ENCODE assay signal across 15 cellular contexts in genomic region chr7:37248396-37248836, GRCh38.
DNase-seq lines count a peak whose midpoint lies in the region; ATAC-seq, FAIRE-seq and TF ChIP-seq lines count a peak whose summit lies in the region.
"Had no signal": no experiment of that assay in that cellular context is flagged by ENCODE, and none has a peak within 500 bp of the region (broad histone marks: within the 10 kb centered on the region; RNA-seq: fewer than 3 reads in every experiment).

No MANE protein-coding gene starts in this region.

- H3K27ac ChIP-seq in H1 (ENCODE audit: low read depth, low read length) (peak overlapping the region; percentile 93), layer of hippocampus (ENCODE audit: low read depth, low read length) (peak overlapping the region; percentile 83), sigmoid colon (peak overlapping the region; percentile 12 to 62 (median 30))
- H3K27ac ChIP-seq: vagina had no signal

- H3K36me3 ChIP-seq in H1 (ENCODE audit: control insufficient read depth in 2 of 4, insufficient read depth in 4 of 4, low read length in 3 of 4) (no peaks in the 10 kb centered on the region), sigmoid colon (no peaks in the 10 kb centered on the region)
- H3K36me3 ChIP-seq: vagina had no signal

- CTCF ChIA-PET in H1 (lab: Charles Lee; ENCODE audit: partially characterized antibody): interaction anchor here (0.6 to 2.9 kb wide), 10 partner anchors 13 to 261 kb away, joined by 3 to 21 read pairs (median 5); partner anchors contain the start of gene ELMO1

- no peak overlapping the region for H3K56ac ChIP-seq in H1 (replicated peaks; ENCODE audit: insufficient read length, low read depth, low read length)

- H2AK5ac ChIP-seq in H1 (ENCODE audit: low read depth, low read length): peak overlapping the region; percentile 6; the same call in 1 of the 2 replicates

- H3K79me2 ChIP-seq in H1 (ENCODE audit: control insufficient read depth in 1 of 2, insufficient read depth in 2 of 2, low read length in 2 of 2): no peaks in the 10 kb centered on the region; a peak in 1 of 4 replicates

- WGBS in H1 (ENCODE audit: extremely low coverage in 1 of 2, insufficient coverage in 1 of 2, insufficient read length in 1 of 2, insufficient replicate concordance in 2 of 2, low coverage in 1 of 2, low lambda C conversion rate in 2 of 2, missing lambda C conversion rate in 1 of 2), 2 experiments: 2% methylated on average over 3 of the region's 3 CpGs; no CpG with 5 or more reads in 1 of the 2 experiments
- WGBS in sigmoid colon, 2 donors: 72 to 78% methylated on average over 3 of the region's 3 CpGs

- H2BK20ac ChIP-seq in H1 (ENCODE audit: low read length): no peak overlapping the region

- no peaks in the 10 kb centered on the region for H3K9me3 Mint-ChIP-seq in activated T-helper 17 cell treated with anti-CD3 and anti-CD28 coated beads, Interleukin-2, amount 50 U/mL, for 72 hours
- H3K9me3 Mint-ChIP-seq: effector memory CD8-positive, alpha-beta T cell had no signal

- no peaks in the 10 kb centered on the region for H4K20me1 ChIP-seq in H1 (replicated peaks in 1 of 2; ENCODE audit: control insufficient read depth in 1 of 2, insufficient read depth in 2 of 2, low read length in 2 of 2)

- peak overlapping the region; percentile 63 for H2BK120ac ChIP-seq in H1 (replicated peaks; ENCODE audit: low read depth, low read length)

- H2BK15ac ChIP-seq in H1 (ENCODE audit: low read length): no peak overlapping the region

- no peak overlapping the region for H3K27ac Mint-ChIP-seq in activated T-helper 17 cell treated with anti-CD3 and anti-CD28 coated beads, Interleukin-2, amount 50 U/mL, for 72 hours
- H3K27ac Mint-ChIP-seq: activated CD8-positive, alpha-beta T cell treated with anti-CD3 and anti-CD28 coated beads, Interleukin-2, amount 10 ng/mL, durations not matched to agents 7 days and 5 days; B cell; effector memory CD8-positive, alpha-beta T cell had no signal

- H3K23me2 ChIP-seq in H1 (ENCODE audit: low read depth, low read length): no peaks in the 10 kb centered on the region; the same call in 1 of the 2 replicates

- H3K9me3 ChIP-seq in H1 (ENCODE audit: insufficient read depth in 2 of 2, low read depth in 1 of 2, low read length in 1 of 2): no peaks in the 10 kb centered on the region
- no peaks in the 10 kb centered on the region for H3K9me3 ChIP-seq in sigmoid colon
- H3K9me3 ChIP-seq: vagina had no signal

- no peak overlapping the region for H3K23ac ChIP-seq in H1 (ENCODE audit: insufficient read length)

- no peak for ATAC-seq in HG03196 (IDR thresholded peaks at IDR 0.05; ENCODE audit: unreplicated experiment)
- ATAC-seq in activated T-helper 17 cell treated with anti-CD3 and anti-CD28 coated beads, Interleukin-2, amount 50 U/mL, for 72 hours (replicated peaks): no peak
- ATAC-seq: activated CD8-positive, alpha-beta T cell treated with anti-CD3 and anti-CD28 coated beads, Interleukin-2, amount 10 ng/mL, durations not matched to agents 7 days and 5 days; effector memory CD8-positive, alpha-beta T cell had no signal

- peak; percentile 100 for FAIRE-seq in H1 (lab: Jason Lieb, UNC)

- H3K4me3 ChIP-seq in H1 (ENCODE audit: extremely low read depth in 1 of 4, insufficient read depth in 2 of 4, low read depth in 3 of 4, low read length in 4 of 4) (peak overlapping the region in 2 of 4 experiments; percentile 4 to 40; a peak in 3 of 8 replicates), sigmoid colon (no peak overlapping the region)
- H3K4me3 ChIP-seq: vagina had no signal

- H3K4me3 Mint-ChIP-seq in activated T-helper 17 cell treated with anti-CD3 and anti-CD28 coated beads, Interleukin-2, amount 50 U/mL, for 72 hours: no peak overlapping the region
- H3K4me3 Mint-ChIP-seq: activated CD8-positive, alpha-beta T cell treated with anti-CD3 and anti-CD28 coated beads, Interleukin-2, amount 10 ng/mL, durations not matched to agents 7 days and 5 days; B cell; effector memory CD8-positive, alpha-beta T cell had no signal

- H3K4me1 Mint-ChIP-seq in activated T-helper 17 cell treated with anti-CD3 and anti-CD28 coated beads, Interleukin-2, amount 50 U/mL, for 72 hours: peaks cover 12% of the 10 kb centered on the region

- H3K27me3 ChIP-seq in H1 (replicated peaks in 1 of 4; ENCODE audit: control insufficient read depth in 3 of 4, extremely low read depth in 1 of 4, insufficient read depth in 3 of 4, low read length in 3 of 4): no peaks in the 10 kb centered on the region
- H3K27me3 ChIP-seq in layer of hippocampus (ENCODE audit: control insufficient read depth, insufficient read depth, low read length): no peaks in the 10 kb centered on the region
- no peaks in the 10 kb centered on the region for H3K27me3 ChIP-seq in sigmoid colon
- H3K27me3 ChIP-seq: vagina had no signal

- peak in 1 of 2 experiments; percentile 60; a peak in 1 of 3 replicates for TF ChIP-seq POLR2A in H1 (IDR thresholded peaks at IDR 0.05; ENCODE audit: control extremely low read depth in 1 of 2, low read depth in 2 of 2, low read length in 2 of 2)
- no peak for TF ChIP-seq POLR2A in sigmoid colon (IDR thresholded peaks at IDR 0.05)

- peaks cover 63% of the 10 kb centered on the region for H3K36me3 Mint-ChIP-seq in activated T-helper 17 cell treated with anti-CD3 and anti-CD28 coated beads, Interleukin-2, amount 50 U/mL, for 72 hours (ENCODE audit: low read depth)

- POLR2A ChIA-PET in H1 (lab: Charles Lee; ENCODE audit: partially characterized antibody): interaction anchor here (1.0 to 2.4 kb wide), 9 partner anchors 9 to 246 kb away, joined by 3 to 20 read pairs (median 4); partner anchors contain the start of gene ELMO1

- H3K9ac ChIP-seq in H1 (replicated peaks in 1 of 4; ENCODE audit: extremely low read depth in 1 of 4, low read depth in 3 of 4, low read length in 3 of 4): peak overlapping the region in 3 of 4 experiments; percentile 5 to 66 (median 64); a peak in 4 of 7 replicates

- no peaks in the 10 kb centered on the region for H3K79me1 ChIP-seq in H1 (ENCODE audit: low read depth, low read length)

- H3K27me3 Mint-ChIP-seq in activated T-helper 17 cell treated with anti-CD3 and anti-CD28 coated beads, Interleukin-2, amount 50 U/mL, for 72 hours: no peaks in the 10 kb centered on the region
- H3K27me3 Mint-ChIP-seq: B cell; effector memory CD8-positive, alpha-beta T cell had no signal

- H4K91ac ChIP-seq in H1 (replicated peaks; ENCODE audit: insufficient read length, low read length): peak overlapping the region; percentile 86

- no peak overlapping the region for H3K14ac ChIP-seq in H1 (ENCODE audit: insufficient read length)

- H3K4me1 ChIP-seq in H1 (replicated peaks in 1 of 4; ENCODE audit: control insufficient read depth in 3 of 4, insufficient read depth in 4 of 4, low read length in 3 of 4): peaks cover 10 to 20% (median 12%) of the 10 kb centered on the region in 4 experiments; a peak in 6 of 7 replicates
- H3K4me1 ChIP-seq in sigmoid colon: peaks cover 0 to 5% (median 3%) of the 10 kb centered on the region in 4 donors

- peak overlapping the region; percentile 94 for H4K5ac ChIP-seq in H1 (ENCODE audit: insufficient read length, low read depth, low read length)

- H2BK12ac ChIP-seq in H1 (ENCODE audit: low read depth, low read length): peak overlapping the region; percentile 32; the same call in 1 of the 2 replicates

- peak overlapping the region; percentile 65; the same call in 1 of the 2 replicates for H3K18ac ChIP-seq in H1 (ENCODE audit: extremely low read depth, low read length)

- TF ChIP-seq EP300 in H1 (IDR thresholded peaks at IDR 0.05; ENCODE audit: borderline replicate concordance in 1 of 2, low read depth in 2 of 2, low read length in 2 of 2) (peak; percentile 18 to 90; a peak in 2 of 3 replicates), sigmoid colon (IDR thresholded peaks at IDR 0.05) (peak in 1 of 4 donors; percentile 21)

- TF ChIP-seq CTCF in H1 (IDR thresholded peaks at IDR 0.05; ENCODE audit: control extremely low read depth in 1 of 3, insufficient read depth in 1 of 3, low read depth in 1 of 3, low read length in 3 of 3) (no peak), sigmoid colon (IDR thresholded peaks at IDR 0.05) (no peak)

- no peak overlapping the region for H4K8ac ChIP-seq in H1 (ENCODE audit: extremely low read depth, insufficient read depth, low read length)

- intact Hi-C loops in sigmoid colon (cut with DNase I): no loop called here

- H3K4me2 ChIP-seq in H1 (ENCODE audit: insufficient read depth in 1 of 2, low read depth in 2 of 2, low read length in 2 of 2): peak overlapping the region; percentile 55 to 59

- TF ChIP-seq RAD21 in H1 (IDR thresholded peaks at IDR 0.05 in 1 of 2, conservative IDR thresholded peaks at IDR 0.05 in 1 of 2; ENCODE audit: low read depth in 2 of 2, low read length in 2 of 2): peak; percentile 16 to 38; a peak in 2 of 4 replicates

- peak overlapping the region; percentile 28 for H3K4ac ChIP-seq in H1 (replicated peaks; ENCODE audit: insufficient read length, low read depth, low read length)

- H2AFZ ChIP-seq in H1 (ENCODE audit: low read length): no peak overlapping the region

- peak overlapping the region; percentile 84; the same call in 1 of the 2 replicates for H2BK5ac ChIP-seq in H1 (ENCODE audit: low read depth, low read length)

- DNase-seq in NCI-H187 (lab: John Stamatoyannopoulos, UW): peak; percentile 22 to 47
- DNase-seq in H1 (ENCODE audit: low read depth in 1 of 2, low spot score in 2 of 2): peak; percentile 73 to 86
- peak; percentile 90 for DNase-seq in sigmoid colon
- no peak for DNase-seq in stimulated activated CD4-positive, alpha-beta T cell treated with anti-CD3 and anti-CD28 coated beads, Interleukin-2, amount 100 ng/mL, for 24 hours
- DNase-seq in superior temporal gyrus (ENCODE audit: extremely low spot score): no peak
- DNase-seq: activated CD8-positive, alpha-beta T cell treated with anti-CD3 and anti-CD28 coated beads, Interleukin-2, amount 10 ng/mL, durations not matched to agents 7 days and 5 days; activated gamma-delta T cell; DND-41; effector memory CD8-positive, alpha-beta T cell; posterior cingulate gyrus had no signal

TF ChIP-seq in H1, 55 proteins besides CTCF, POLR2A, EP300 and RAD21 (continues in another document):
- TF ChIP-seq TAF7 (optimal IDR thresholded peaks at IDR 0.05; ENCODE audit: borderline replicate concordance, low read depth, low read length): peak; percentile 77
- no peak for TF ChIP-seq RXRA (IDR thresholded peaks at IDR 0.05; ENCODE audit: insufficient read depth, low read depth, low read length)
- TF ChIP-seq EGR1 (IDR thresholded peaks at IDR 0.05; ENCODE audit: borderline replicate concordance, low read depth, low read length): 0 out of 2 replicates have a peak, but pooled peaks have one; percentile 23
- peak; percentile 99 for TF ChIP-seq POU5F1 (IDR thresholded peaks at IDR 0.05; ENCODE audit: low read depth, low read length)
- TF ChIP-seq GTF2F1 (IDR thresholded peaks at IDR 0.05; ENCODE audit: borderline replicate concordance, low read depth, low read length): no peak
- TF ChIP-seq SRF (IDR thresholded peaks at IDR 0.05; ENCODE audit: low read depth, low read length): peak; percentile 45; the same call in 1 of the 2 replicates
- peak; percentile 76; the same call in 1 of the 2 replicates for TF ChIP-seq TBP (IDR thresholded peaks at IDR 0.05; ENCODE audit: low read depth, low read length)
- TF ChIP-seq JUND (IDR thresholded peaks at IDR 0.05; ENCODE audit: low read length): peak; percentile 67
- TF ChIP-seq BACH1 (IDR thresholded peaks at IDR 0.05; ENCODE audit: low read length): no peak

Comparison
In these comparisons a context has a peak if more than half of its experiments do, and no peak if none do; other contexts are left out.
1. DNase-seq: peak in NCI-H187 (2 of 2), H1 (2 of 2) and sigmoid colon (single experiment); none in stimulated activated CD4-positive, alpha-beta T cell treated with anti-CD3 and anti-CD28 coated beads, Interleukin-2, amount 100 ng/mL, for 24 hours (0 of 2) and superior temporal gyrus (single experiment).
2. H3K27ac ChIP-seq: peak in every context shown above with its lines; median percentile 93 in H1; 83 in layer of hippocampus; 30 in sigmoid colon.